9 cellular contexts compared by ENCODE assay signal in genomic region chr6:12958052-12958706, GRCh38.
A peak's percentile ranks its signal among the peaks of the same experiment; 100 is the strongest.
DNase-seq lines count a peak whose midpoint lies in the region; FAIRE-seq and TF ChIP-seq lines count a peak whose summit lies in the region.
"Had no signal": no experiment of that assay in that cellular context is flagged by ENCODE, and none has a peak within 500 bp of the region (broad histone marks: within the 10 kb centered on the region; RNA-seq: fewer than 3 reads in every experiment).

No MANE protein-coding gene starts in this region.

- H3K27me3 ChIP-seq in A673 (replicated peaks; ENCODE audit: insufficient read depth, low read depth, low read length, poor library complexity) (no peaks in the 10 kb centered on the region), duodenal mucosa (ENCODE audit: control insufficient read depth in 1 of 2, insufficient read depth in 2 of 2, low read length in 2 of 2) (no peaks in the 10 kb centered on the region), muscle layer of duodenum (ENCODE audit: low read depth, low read length) (no peaks in the 10 kb centered on the region)

- H3K9ac ChIP-seq in duodenal mucosa (ENCODE audit: low read depth in 1 of 2, low read length in 2 of 2) = peak overlapping the region; percentile 75 to 83

- intact Hi-C loops in A673 (cut with micrococcal nuclease; ENCODE audit: unreplicated experiment) = no loop called here

- no peak for TF ChIP-seq CTCF in A673 (conservative IDR thresholded peaks at IDR 0.05; ENCODE audit: low read depth, low read length)

- H3K9me3 ChIP-seq in A673 (ENCODE audit: low read depth, low read length, poor library complexity, severe bottlenecking) = no peaks in the 10 kb centered on the region
- H3K9me3 ChIP-seq in duodenal mucosa (ENCODE audit: control insufficient read depth in 1 of 2, low read length in 2 of 2) = no peaks in the 10 kb centered on the region
- no peaks in the 10 kb centered on the region for H3K9me3 ChIP-seq in muscle layer of duodenum (ENCODE audit: control insufficient read depth in 1 of 2, low read length in 2 of 2)

- POLR2A ChIA-PET in A673 (lab: Charles Lee; ENCODE audit: low non-redundant PET) = interaction anchor here (0.7 kb wide), 1 partner anchor 10 kb away, joined by 5 read pairs; no protein-coding TSS in a partner anchor

- DNase-seq in A673 (ENCODE audit: low spot score) (no peak), NCI-H1436 treated with DMSO at 0.1 percent for 48 hours (lab: John Stamatoyannopoulos, UW) (no peak), NCI-H226 (no peak), frontal cortex (ENCODE audit: low spot score in 2 of 2) (no peak), DMS79 (lab: John Stamatoyannopoulos, UW) (no peak)

- H3K27ac Mint-ChIP-seq in IgD-negative memory B cell = no peak overlapping the region

- H3K9me3 Mint-ChIP-seq in IgD-negative memory B cell = no peaks in the 10 kb centered on the region

- H3K4me3 Mint-ChIP-seq in IgD-negative memory B cell = peak overlapping the region; percentile 69 to 96 (median 81)

- H3K27ac ChIP-seq in A673 (ENCODE audit: low read depth, low read length, poor library complexity, severe bottlenecking) (no peak overlapping the region), duodenal mucosa (ENCODE audit: low read depth, low read length) (peak overlapping the region; percentile 39), muscle layer of duodenum (ENCODE audit: low read length) (peak overlapping the region; percentile 76)

- peaks cover 10 to 21% (median 19%) of the 10 kb centered on the region in 3 donors for H3K4me1 Mint-ChIP-seq in IgD-negative memory B cell

- CTCF ChIA-PET in A673 (lab: Charles Lee) = no interaction called here

- no peaks in the 10 kb centered on the region for H3K36me3 ChIP-seq in A673 (ENCODE audit: insufficient read depth, low read length, poor library complexity, severe bottlenecking)
- H3K36me3 ChIP-seq in duodenal mucosa (ENCODE audit: control insufficient read depth in 1 of 2, insufficient read depth in 2 of 2, low read length in 2 of 2) = no peaks in the 10 kb centered on the region
- H3K36me3 ChIP-seq in muscle layer of duodenum (ENCODE audit: control insufficient read depth in 1 of 2, insufficient read depth in 2 of 2, low read length in 2 of 2) = no peaks in the 10 kb centered on the region

- no peak for FAIRE-seq in frontal cortex (lab: Jason Lieb, UNC)
- FAIRE-seq: TTC549 had no signal

- peak overlapping the region; percentile 58 for H3K4me3 ChIP-seq in A673 (ENCODE audit: low read depth, low read length, poor library complexity, severe bottlenecking)
- peak overlapping the region; percentile 89 to 93 for H3K4me3 ChIP-seq in duodenal mucosa (ENCODE audit: low read depth in 1 of 2, low read length in 2 of 2)
- peak overlapping the region; percentile 85 to 94 for H3K4me3 ChIP-seq in muscle layer of duodenum (ENCODE audit: low read depth in 1 of 2, low read length in 2 of 2)

- no peaks in the 10 kb centered on the region for H3K36me3 Mint-ChIP-seq in IgD-negative memory B cell

- H3K27me3 Mint-ChIP-seq in IgD-negative memory B cell = peaks cover 27% of the 10 kb centered on the region

- H3K4me1 ChIP-seq in A673 (ENCODE audit: insufficient read depth, low read length, poor library complexity, severe bottlenecking) = peaks cover 3% of the 10 kb centered on the region
- H3K4me1 ChIP-seq in duodenal mucosa (ENCODE audit: control insufficient read depth in 1 of 2, insufficient read depth in 2 of 2, low read length in 2 of 2) = peaks cover 0 to 12% of the 10 kb centered on the region in 2 donors
- no peaks in the 10 kb centered on the region for H3K4me1 ChIP-seq in muscle layer of duodenum (ENCODE audit: control insufficient read depth in 1 of 2, insufficient read depth in 2 of 2, low read length in 2 of 2)

- BruUV-seq in A673 (replicated peaks; lab: Mats Ljungman, UMichigan) = no TSS peak
